Comparison of ENCODE assay signal across 15 cellular contexts in genomic region chr14:78968249-78968648, GRCh38.
"Had no signal": no experiment of that assay in that cellular context is flagged by ENCODE, and none has a peak within 500 bp of the region (broad histone marks: within the 10 kb centered on the region; RNA-seq: fewer than 3 reads in every experiment).

No MANE protein-coding gene starts in this region.

- ATAC-seq: activated T-helper 17 cell treated with anti-CD3 and anti-CD28 coated beads, Interleukin-2, amount 50 U/mL, for 72 hours; left ventricle myocardium superior; upper lobe of right lung had no signal

- DNase-seq: activated B cell treated with CpG ODN at 0.5 μM for 24 hours; activated CD4-positive, alpha-beta memory T cell treated with anti-CD3 and anti-CD28 coated beads, Interleukin-2, amount 10 ng/mL, durations not matched to agents 7 days and 5 days; activated CD4-positive, alpha-beta T cell treated with anti-CD3 and anti-CD28 coated beads for 48 hours; activated naive CD4-positive, alpha-beta T cell; activated naive CD8-positive, alpha-beta T cell treated with anti-CD3 and anti-CD28 coated beads for 36 hours; activated T-cell treated with anti-CD3 and anti-CD28 coated beads, Interleukin-2, amount 50 U/mL, for 1 hour; cortex of kidney; esophagus squamous epithelium; left ventricle myocardium superior; small intestine; stimulated activated CD4-positive, alpha-beta T cell treated with anti-CD3 and anti-CD28 coated beads, Interleukin-4, amount 100 ng/mL, for 1 hour; stomach; upper lobe of right lung had no signal

- H3K4me1 ChIP-seq: right atrium auricular region, upper lobe of right lung had no signal

- H3K36me3 ChIP-seq: esophagus squamous epithelium, right atrium auricular region, stomach, upper lobe of right lung had no signal

- H3K4me3 ChIP-seq: esophagus squamous epithelium, right atrium auricular region, stomach, upper lobe of right lung had no signal

- H3K27ac ChIP-seq: esophagus squamous epithelium, right atrium auricular region, stomach, upper lobe of right lung had no signal

- H3K27me3 ChIP-seq: esophagus squamous epithelium, right atrium auricular region, stomach, upper lobe of right lung had no signal

- H3K9me3 ChIP-seq: esophagus squamous epithelium, right atrium auricular region, stomach, upper lobe of right lung had no signal
